In the genomic region with DNA sequence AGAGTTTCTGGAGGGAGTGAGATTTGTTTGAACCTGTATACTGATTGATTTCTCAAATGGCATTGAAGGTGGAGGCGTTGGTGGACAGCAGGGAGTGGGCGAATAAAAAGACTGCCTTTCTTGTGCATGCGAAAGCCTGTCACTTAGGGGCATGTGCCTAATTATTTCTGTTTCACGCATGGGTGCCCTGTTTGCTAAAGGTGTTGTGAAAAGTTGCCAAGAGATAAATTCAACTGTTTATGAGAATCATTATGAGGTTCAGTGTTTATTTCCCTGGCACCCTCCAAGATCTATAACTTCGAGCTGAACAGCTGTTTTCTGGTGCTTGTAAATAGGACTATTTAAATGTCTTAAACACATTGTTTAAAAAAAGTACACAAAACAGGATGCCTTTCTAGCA, we compare ENCODE assay signal across 27 cellular contexts.
DNase-seq lines count a peak whose midpoint lies in the region; FAIRE-seq and TF ChIP-seq lines count a peak whose summit lies in the region.
"Had no signal": no experiment of that assay in that cellular context is flagged by ENCODE, and none has a peak within 500 bp of the region (broad histone marks: within the 10 kb centered on the region; RNA-seq: fewer than 3 reads in every experiment).

No MANE protein-coding gene starts in this region.

- H3K79me2 ChIP-seq in neural progenitor cell (ENCODE audit: low read depth), result no peaks in the 10 kb centered on the region

- peak overlapping the region; percentile 1 for H3K27ac Mint-ChIP-seq in neural progenitor cell
- H3K27ac Mint-ChIP-seq: activated naive CD4-positive, alpha-beta T cell treated with anti-CD3 and anti-CD28 coated beads, Interleukin-2, amount 50 U/mL, for 24 hours; activated T-helper 2 cell treated with anti-CD3 and anti-CD28 coated beads, Interferon-gamma antibody, Interleukin-2, Interleukin-4, amounts not matched to agents 10 μg/mL and 5 μg/mL and 100 μg/mL, durations not matched to agents 14 hours and 24 hours and 36 hours; CD14-positive monocyte; naive B cell; stimulated activated effector memory CD8-positive, alpha-beta T cell treated with anti-CD3 and anti-CD28 coated beads, Interleukin-12 subunit alpha, Interleukin-12 subunit beta, amount 100 ng/mL, for 72 hours had no signal

- no peaks in the 10 kb centered on the region for H3K36me3 ChIP-seq in neural progenitor cell
- H3K36me3 ChIP-seq: brain microvascular endothelial cell, esophagus squamous epithelium, lower lobe of right lung, transverse colon had no signal

- DNase-seq in DMS153 (lab: John Stamatoyannopoulos, UW) (peak; percentile 15), DMS153 treated with DMSO at 0.1 percent for 48 hours (lab: John Stamatoyannopoulos, UW; ENCODE audit: unreplicated experiment) (no peak), NCI-H1105 (lab: John Stamatoyannopoulos, UW) (peak; percentile 57), NCI-H446 (lab: John Stamatoyannopoulos, UW) (peak; percentile 22 to 39), neural progenitor cell (ENCODE audit: low spot score) (no peak), glomerular visceral epithelial cell (ENCODE audit: extremely low spot score) (no peak), urothelium cell line (ENCODE audit: low spot score) (no peak)
- no peak for DNase-seq in activated CD4-positive, alpha-beta T cell treated with anti-CD3 and anti-CD28 coated beads for 4 hours
- DNase-seq: 8988T, amniotic stem cell, brain microvascular endothelial cell, esophagus squamous epithelium, foreskin keratinocyte, Karpas-422, lower lobe of right lung, midbrain, naive B cell, NCI-H187, NCI-H524 treated with DMSO at 0.1 percent for 48 hours, psoas muscle, SHP77, transverse colon had no signal

- no peak overlapping the region for H3K4me3 Mint-ChIP-seq in neural progenitor cell
- H3K4me3 Mint-ChIP-seq: activated naive CD4-positive, alpha-beta T cell treated with anti-CD3 and anti-CD28 coated beads, Interleukin-2, amount 50 U/mL, for 24 hours; CD14-positive monocyte; naive B cell; stimulated activated effector memory CD8-positive, alpha-beta T cell treated with anti-CD3 and anti-CD28 coated beads, Interleukin-12 subunit alpha, Interleukin-12 subunit beta, amount 100 ng/mL, for 72 hours had no signal

- H3F3A ChIP-seq in neural progenitor cell (ENCODE audit: low read depth), result peaks cover 30% of the 10 kb centered on the region

- peak overlapping the region; percentile 6 for H3K4me2 ChIP-seq in neural progenitor cell

- no peak overlapping the region for H2AFZ ChIP-seq in neural progenitor cell (replicated peaks)

- no peak overlapping the region for H3K9ac ChIP-seq in neural progenitor cell

- no peak overlapping the region for H3K27ac ChIP-seq in neural progenitor cell
- H3K27ac ChIP-seq: brain microvascular endothelial cell, esophagus squamous epithelium, foreskin keratinocyte, lower lobe of right lung, psoas muscle, transverse colon had no signal

- H3K4me1 Mint-ChIP-seq in neural progenitor cell, result peaks cover 60% of the 10 kb centered on the region
- H3K4me1 Mint-ChIP-seq: activated naive CD4-positive, alpha-beta T cell treated with anti-CD3 and anti-CD28 coated beads, Interleukin-2, amount 50 U/mL, for 24 hours; CD14-positive monocyte; naive B cell; stimulated activated effector memory CD8-positive, alpha-beta T cell treated with anti-CD3 and anti-CD28 coated beads, Interleukin-12 subunit alpha, Interleukin-12 subunit beta, amount 100 ng/mL, for 72 hours had no signal

- no peak overlapping the region for H3K4me3 ChIP-seq in neural progenitor cell
- H3K4me3 ChIP-seq: esophagus squamous epithelium, lower lobe of right lung, psoas muscle, transverse colon had no signal

- no peaks in the 10 kb centered on the region for H3K9me3 ChIP-seq in neural progenitor cell (ENCODE audit: low read depth)
- H3K9me3 ChIP-seq: esophagus squamous epithelium, lower lobe of right lung, psoas muscle, transverse colon had no signal

- FAIRE-seq in urothelium cell line (lab: Jason Lieb, UNC), result no peak
- FAIRE-seq: HepG2 had no signal

- H4K20me1 ChIP-seq in neural progenitor cell (ENCODE audit: low read depth), result peaks cover 3% of the 10 kb centered on the region

- no peaks in the 10 kb centered on the region for H3K27me3 Mint-ChIP-seq in neural progenitor cell (ENCODE audit: insufficient read depth, low read depth)
- H3K27me3 Mint-ChIP-seq: activated naive CD4-positive, alpha-beta T cell treated with anti-CD3 and anti-CD28 coated beads, Interleukin-2, amount 50 U/mL, for 24 hours; naive B cell had no signal

- TF ChIP-seq CTCF in neural progenitor cell (IDR thresholded peaks at IDR 0.05), result no peak

- peaks cover 56% of the 10 kb centered on the region for H3K4me1 ChIP-seq in neural progenitor cell
- H3K4me1 ChIP-seq: esophagus squamous epithelium, foreskin keratinocyte, lower lobe of right lung, psoas muscle, transverse colon had no signal

- H3K27me3 ChIP-seq in neural progenitor cell, result peaks cover 67% of the 10 kb centered on the region
- H3K27me3 ChIP-seq: brain microvascular endothelial cell, foreskin keratinocyte, transverse colon had no signal

- H3K9me3 Mint-ChIP-seq in neural progenitor cell, result peaks cover 7% of the 10 kb centered on the region
- H3K9me3 Mint-ChIP-seq: activated naive CD4-positive, alpha-beta T cell treated with anti-CD3 and anti-CD28 coated beads, Interleukin-2, amount 50 U/mL, for 24 hours; activated T-helper 2 cell treated with anti-CD3 and anti-CD28 coated beads, Interferon-gamma antibody, Interleukin-2, Interleukin-4, amounts not matched to agents 10 μg/mL and 5 μg/mL and 100 μg/mL, durations not matched to agents 14 hours and 24 hours and 36 hours; stimulated activated effector memory CD8-positive, alpha-beta T cell treated with anti-CD3 and anti-CD28 coated beads, Interleukin-12 subunit alpha, Interleukin-12 subunit beta, amount 100 ng/mL, for 72 hours had no signal

- H3K36me3 Mint-ChIP-seq in neural progenitor cell, result peaks cover 3% of the 10 kb centered on the region
- H3K36me3 Mint-ChIP-seq: activated naive CD4-positive, alpha-beta T cell treated with anti-CD3 and anti-CD28 coated beads, Interleukin-2, amount 50 U/mL, for 24 hours; CD14-positive monocyte; naive B cell; stimulated activated effector memory CD8-positive, alpha-beta T cell treated with anti-CD3 and anti-CD28 coated beads, Interleukin-12 subunit alpha, Interleukin-12 subunit beta, amount 100 ng/mL, for 72 hours had no signal

Comparison
In these comparisons a context has a peak if more than half of its experiments do, and no peak if none do; other contexts are left out.
1. DNase-seq: peak in DMS153 (single experiment), NCI-H1105 (single experiment) and NCI-H446 (2 of 2); none in DMS153 treated with DMSO at 0.1 percent for 48 hours (single experiment), neural progenitor cell (single experiment), glomerular visceral epithelial cell (single experiment), urothelium cell line (single experiment) and activated CD4-positive, alpha-beta T cell treated with anti-CD3 and anti-CD28 coated beads for 4 hours (0 of 2).